28 cellular contexts compared by ENCODE assay signal in genomic region chr5:176473335-176474006, GRCh38.
"Had no signal": no experiment of that assay in that cellular context is flagged by ENCODE, and none has a peak within 500 bp of the region (broad histone marks: within the 10 kb centered on the region; RNA-seq: fewer than 3 reads in every experiment).

No MANE protein-coding gene starts in this region.

- H3K27ac Mint-ChIP-seq: activated CD4-positive, alpha-beta T cell treated with anti-CD3 and anti-CD28 coated beads, Interleukin-2, amount 10 ng/mL, durations not matched to agents 24 days and 14 days; activated CD8-positive, alpha-beta memory T cell treated with anti-CD3 and anti-CD28 coated beads, Interleukin-2, amount 10 ng/mL, durations not matched to agents 7 days and 5 days; activated CD8-positive, alpha-beta T cell treated with anti-CD3 and anti-CD28 coated beads for 36 hours; activated naive CD8-positive, alpha-beta T cell treated with anti-CD3 and anti-CD28 coated beads, Interleukin-2, amount 50 U/mL, for 24 hours had no signal

- H3K4me1 Mint-ChIP-seq: activated CD8-positive, alpha-beta memory T cell treated with anti-CD3 and anti-CD28 coated beads, Interleukin-2, amount 10 ng/mL, durations not matched to agents 7 days and 5 days; neural crest cell had no signal

- H3K9me3 ChIP-seq: breast epithelium, lower lobe of right lung, mucosa of descending colon, sigmoid colon, testis, vagina had no signal

- H3K9me3 Mint-ChIP-seq: activated CD8-positive, alpha-beta T cell treated with anti-CD3 and anti-CD28 coated beads for 36 hours; activated naive CD8-positive, alpha-beta T cell treated with anti-CD3 and anti-CD28 coated beads, Interleukin-2, amount 50 U/mL, for 24 hours; activated T-helper 17 cell treated with anti-CD3 and anti-CD28 coated beads, Interleukin-2, amount 50 U/mL, for 72 hours; central memory CD8-positive, alpha-beta T cell; neural crest cell; T-helper 2 cell treated with Interferon-gamma antibody and Interleukin-4, amounts not matched to agents 5 μg/mL and 100 μg/mL, for 36 hours had no signal

- H3K27me3 ChIP-seq: breast epithelium, sigmoid colon, spleen, testis, vagina had no signal

- H3K4me3 Mint-ChIP-seq: activated CD4-positive, alpha-beta T cell treated with anti-CD3 and anti-CD28 coated beads, Interleukin-2, amount 10 ng/mL, durations not matched to agents 24 days and 14 days; activated CD8-positive, alpha-beta memory T cell treated with anti-CD3 and anti-CD28 coated beads, Interleukin-2, amount 10 ng/mL, durations not matched to agents 7 days and 5 days; activated CD8-positive, alpha-beta T cell treated with anti-CD3 and anti-CD28 coated beads for 36 hours; activated naive CD8-positive, alpha-beta T cell treated with anti-CD3 and anti-CD28 coated beads, Interleukin-2, amount 50 U/mL, for 24 hours; activated T-helper 17 cell treated with anti-CD3 and anti-CD28 coated beads, Interleukin-2, amount 50 U/mL, for 72 hours; central memory CD8-positive, alpha-beta T cell; neural crest cell; T-helper 2 cell treated with Interferon-gamma antibody and Interleukin-4, amounts not matched to agents 5 μg/mL and 100 μg/mL, for 36 hours had no signal

- H3K4me3 ChIP-seq: breast epithelium, lower lobe of right lung, mucosa of descending colon, sigmoid colon, spleen, testis, vagina had no signal

- H3K27ac ChIP-seq: breast epithelium, lower lobe of right lung, sigmoid colon, spleen, testis, vagina, VCaP had no signal

- H3K36me3 ChIP-seq: breast epithelium had no signal

- H3K4me1 ChIP-seq: breast epithelium, lower lobe of right lung, sigmoid colon, testis, vagina had no signal

- DNase-seq: activated CD4-positive, alpha-beta T cell treated with anti-CD3 and anti-CD28 coated beads, Interleukin-2, amount 10 ng/mL, durations not matched to agents 24 days and 14 days; activated CD8-positive, alpha-beta memory T cell treated with anti-CD3 and anti-CD28 coated beads, Interleukin-2, amount 10 ng/mL, durations not matched to agents 7 days and 5 days; activated CD8-positive, alpha-beta T cell treated with anti-CD3 and anti-CD28 coated beads for 36 hours; activated naive CD4-positive, alpha-beta T cell; activated naive CD8-positive, alpha-beta T cell treated with anti-CD3 and anti-CD28 coated beads, Interleukin-2, amount 50 U/mL, for 24 hours; anterior cingulate cortex; effector memory CD4-positive, alpha-beta T cell; foreskin melanocyte; lower lobe of right lung; mesendoderm; mucosa of descending colon; occipital lobe; retina; sigmoid colon; spleen; stimulated activated CD4-positive, alpha-beta T cell treated with anti-CD3 and anti-CD28 coated beads, Interleukin-4, amount 100 ng/mL, for 1 hour; stimulated activated naive CD4-positive, alpha-beta T cell; testis had no signal

- ATAC-seq: activated CD4-positive, CD25-positive, alpha-beta regulatory T cell treated with anti-CD3 and anti-CD28 coated beads, Interleukin-2, amount 50 U/mL, for 24 hours; activated CD8-positive, alpha-beta memory T cell treated with anti-CD3 and anti-CD28 coated beads, Interleukin-2, amount 10 ng/mL, durations not matched to agents 7 days and 5 days; activated CD8-positive, alpha-beta T cell treated with anti-CD3 and anti-CD28 coated beads for 36 hours; activated naive CD8-positive, alpha-beta T cell treated with anti-CD3 and anti-CD28 coated beads, Interleukin-2, amount 50 U/mL, for 24 hours; activated T-helper 17 cell treated with anti-CD3 and anti-CD28 coated beads, Interleukin-2, amount 50 U/mL, for 72 hours; esophagus mucosa; left lobe of liver; lower lobe of right lung; mucosa of descending colon had no signal

- H3K27me3 Mint-ChIP-seq: activated CD4-positive, alpha-beta T cell treated with anti-CD3 and anti-CD28 coated beads, Interleukin-2, amount 10 ng/mL, durations not matched to agents 24 days and 14 days; activated CD8-positive, alpha-beta memory T cell treated with anti-CD3 and anti-CD28 coated beads, Interleukin-2, amount 10 ng/mL, durations not matched to agents 7 days and 5 days; activated CD8-positive, alpha-beta T cell treated with anti-CD3 and anti-CD28 coated beads for 36 hours; activated naive CD8-positive, alpha-beta T cell treated with anti-CD3 and anti-CD28 coated beads, Interleukin-2, amount 50 U/mL, for 24 hours; activated T-helper 17 cell treated with anti-CD3 and anti-CD28 coated beads, Interleukin-2, amount 50 U/mL, for 72 hours; central memory CD8-positive, alpha-beta T cell had no signal
